ENCODE assay signal across 1 cellular context in the genomic region with DNA sequence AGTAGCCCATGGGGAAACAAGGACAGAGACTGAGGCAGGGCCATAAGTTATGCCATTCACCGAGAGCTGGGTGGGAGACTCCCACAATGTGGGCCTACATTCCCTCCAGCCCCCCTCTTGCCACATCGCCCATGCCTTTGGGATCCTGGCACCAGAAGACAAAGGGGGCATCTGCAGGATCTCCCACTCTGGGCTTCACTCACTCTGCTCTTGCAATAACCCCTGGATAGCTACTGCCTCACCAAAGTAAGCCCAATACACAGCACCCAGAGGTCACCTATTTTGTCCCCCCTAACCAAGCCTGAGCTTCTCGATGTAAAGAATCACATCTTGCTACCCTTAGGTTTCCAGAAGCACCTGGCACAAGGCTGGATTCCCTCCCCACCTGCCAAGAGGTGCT.
TF ChIP-seq lines count a peak whose summit lies in the region.

No MANE protein-coding gene starts in this region.

TF ChIP-seq in HEK293T, 16 proteins besides CTCF, POLR2A, EP300 and RAD21:
- TF ChIP-seq, protein P1, sequence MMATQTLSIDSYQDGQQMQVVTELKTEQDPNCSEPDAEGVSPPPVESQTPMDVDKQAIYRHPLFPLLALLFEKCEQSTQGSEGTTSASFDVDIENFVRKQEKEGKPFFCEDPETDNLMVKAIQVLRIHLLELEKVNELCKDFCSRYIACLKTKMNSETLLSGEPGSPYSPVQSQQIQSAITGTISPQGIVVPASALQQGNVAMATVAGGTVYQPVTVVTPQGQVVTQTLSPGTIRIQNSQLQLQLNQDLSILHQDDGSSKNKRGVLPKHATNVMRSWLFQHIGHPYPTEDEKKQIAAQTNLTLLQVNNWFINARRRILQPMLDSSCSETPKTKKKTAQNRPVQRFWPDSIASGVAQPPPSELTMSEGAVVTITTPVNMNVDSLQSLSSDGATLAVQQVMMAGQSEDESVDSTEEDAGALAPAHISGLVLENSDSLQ (IDR thresholded peaks at IDR 0.05), result no peak
- TF ChIP-seq FOXA1 (IDR thresholded peaks at IDR 0.05) (no peak), ARNT (IDR thresholded peaks at IDR 0.05) (no peak), TARDBP (IDR thresholded peaks at IDR 0.05) (no peak), CTBP1 (IDR thresholded peaks at IDR 0.05; ENCODE audit: borderline replicate concordance) (no peak), LEF1 (IDR thresholded peaks at IDR 0.05; ENCODE audit: borderline replicate concordance) (no peak), ZNF384 (IDR thresholded peaks at IDR 0.05) (no peak), BHLHE40 (IDR thresholded peaks at IDR 0.05; ENCODE audit: borderline replicate concordance) (no peak), L3MBTL2 (conservative IDR thresholded peaks at IDR 0.05) (no peak), FOXK2 (IDR thresholded peaks at IDR 0.05) (no peak), SP1 (IDR thresholded peaks at IDR 0.05) (no peak), ELF4 (IDR thresholded peaks at IDR 0.05) (no peak), NFRKB (IDR thresholded peaks at IDR 0.05) (no peak), HDGF (IDR thresholded peaks at IDR 0.05; ENCODE audit: borderline replicate concordance) (no peak), FOXM1 (IDR thresholded peaks at IDR 0.05; ENCODE audit: borderline replicate concordance) (no peak)
TF ChIP-seq in HEK293T: peak in this region for 0.
